14 cellular contexts compared by ENCODE assay signal in the genomic region with DNA sequence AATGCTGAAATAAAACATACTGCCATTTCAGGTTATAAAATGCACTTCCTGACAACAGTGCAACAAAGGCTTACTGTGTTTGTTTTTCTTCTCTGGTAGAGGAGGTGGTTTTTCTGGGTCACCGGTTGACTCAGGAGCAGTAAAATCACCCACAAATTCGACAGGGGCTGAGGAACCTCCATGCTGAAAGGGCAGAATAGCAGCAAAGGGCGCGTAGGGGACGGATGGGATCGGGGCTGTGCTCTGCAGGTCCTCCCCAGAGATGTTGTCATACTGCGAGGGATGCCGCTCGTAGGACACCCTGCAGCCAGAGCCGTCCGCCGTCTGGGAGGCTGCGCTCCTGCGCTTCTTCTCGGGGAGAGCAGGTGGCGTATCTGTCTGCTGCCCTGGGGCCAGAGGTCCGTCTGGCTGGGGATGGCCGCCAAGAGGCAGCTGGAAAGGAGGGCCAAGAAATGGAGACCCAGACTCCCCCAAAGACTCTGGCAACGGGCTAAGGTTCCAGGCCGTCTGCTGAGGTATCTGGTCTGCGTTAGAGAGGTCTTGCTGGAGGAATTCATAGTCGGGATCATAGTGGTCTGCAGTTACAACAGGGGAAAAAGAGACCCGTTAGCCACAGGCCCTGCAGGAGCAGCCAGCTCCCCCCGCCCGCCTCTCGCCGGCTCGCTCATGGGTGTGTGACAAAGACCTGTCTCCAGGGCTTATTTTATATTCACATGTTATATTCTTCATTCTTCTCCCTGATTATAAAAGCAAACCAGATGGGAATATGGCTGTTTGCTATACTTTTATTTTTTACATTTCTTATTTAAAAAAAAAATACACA.
DNase-seq lines count a peak whose midpoint lies in the region; ATAC-seq, FAIRE-seq and TF ChIP-seq lines count a peak whose summit lies in the region.
"Had no signal": no experiment of that assay in that cellular context is flagged by ENCODE, and none has a peak within 500 bp of the region (broad histone marks: within the 10 kb centered on the region; RNA-seq: fewer than 3 reads in every experiment).

No MANE protein-coding gene starts in this region.

- H3K27ac ChIP-seq in right lobe of liver (peak overlapping the region in 2 of 3 donors; percentile 38 to 87), HepG2 (ENCODE audit: extremely low read length, insufficient read depth, low read length) (no peak overlapping the region)

- no peaks in the 10 kb centered on the region for H3K79me2 ChIP-seq in HepG2 (ENCODE audit: insufficient read depth, low read length)

- H3K27me3 Mint-ChIP-seq in WTC11 (ENCODE audit: low read depth) = no peaks in the 10 kb centered on the region
- no peaks in the 10 kb centered on the region for H3K27me3 Mint-ChIP-seq in memory B cell
- H3K27me3 Mint-ChIP-seq: activated naive CD8-positive, alpha-beta T cell had no signal

- TF ChIP-seq POLR2A in right lobe of liver (IDR thresholded peaks at IDR 0.05) (no peak), HepG2 (IDR thresholded peaks at IDR 0.05; ENCODE audit: insufficient read depth in 1 of 2, low read depth in 2 of 2, low read length in 2 of 2) (no peak)

- TF ChIP-seq EP300 in HepG2 (IDR thresholded peaks at IDR 0.05; ENCODE audit: low read depth in 2 of 2, low read length in 2 of 2) (no peak), HepG2 (CRISPR knock-in tag; IDR thresholded peaks at IDR 0.05; ENCODE audit: borderline replicate concordance) (no peak)

- FAIRE-seq in HepG2 (lab: Jason Lieb, UNC) = no peak
- FAIRE-seq: keratinocyte had no signal

- H3K4me3 ChIP-seq in right lobe of liver (no peak overlapping the region), HepG2 (replicated peaks in 1 of 3; ENCODE audit: insufficient read depth in 1 of 3, low read depth in 2 of 3, low read length in 3 of 3) (no peak overlapping the region)
- H3K4me3 ChIP-seq: coronary artery had no signal

- no peak overlapping the region; the same call in 1 of the 2 replicates for H3K27ac Mint-ChIP-seq in WTC11
- peak overlapping the region; percentile 79 for H3K27ac Mint-ChIP-seq in memory B cell
- H3K27ac Mint-ChIP-seq: activated naive CD8-positive, alpha-beta T cell had no signal

- H3K4me1 Mint-ChIP-seq in WTC11 = peaks cover 25% of the 10 kb centered on the region
- peaks cover 43% of the 10 kb centered on the region for H3K4me1 Mint-ChIP-seq in memory B cell

- intact Hi-C loops in right lobe of liver (cut with DNase I) (no loop called here), HepG2 (cut with micrococcal nuclease; ENCODE audit: unreplicated experiment) (no loop called here)

- H3K27me3 ChIP-seq in right lobe of liver = no peaks in the 10 kb centered on the region
- H3K27me3 ChIP-seq in HepG2 (ENCODE audit: control insufficient read depth in 1 of 2, insufficient read depth in 2 of 2, low read length in 2 of 2) = no peaks in the 10 kb centered on the region

- in situ Hi-C loops in HepG2 (cut with HindIII; ENCODE audit: extremely low pct_ligation_motif_present, low pct_unique_long_range_greater_than_20kb) = no loop called here

- H3K36me3 Mint-ChIP-seq in WTC11 = peaks cover 24% of the 10 kb centered on the region
- H3K36me3 Mint-ChIP-seq in memory B cell = peaks cover 33% of the 10 kb centered on the region

- WGBS in right lobe of liver (ENCODE audit: insufficient coverage, low coverage, low lambda C conversion rate, missing lambda C conversion rate) = 93% methylated on average over 18 of the region's 28 CpGs
- WGBS in HepG2 (ENCODE audit: low lambda C conversion rate) = 95% methylated on average over 17 of the region's 28 CpGs

- H4K20me1 ChIP-seq in HepG2 (ENCODE audit: insufficient read depth, low read length) = no peaks in the 10 kb centered on the region

- BruUV-seq in HepG2 (replicated peaks; lab: Mats Ljungman, UMichigan) = no TSS peak

- POLR2A ChIA-PET in HepG2 (lab: Yijun Ruan, JAX) (no interaction called here), WTC11 (lab: Charles Lee) (no interaction called here)

- no peak overlapping the region for H2AFZ ChIP-seq in HepG2 (ENCODE audit: low read length)

- no peak overlapping the region for H3K4me2 ChIP-seq in HepG2 (ENCODE audit: low read depth, low read length)

- no peaks in the 10 kb centered on the region for H3K9me3 ChIP-seq in right lobe of liver
- H3K9me3 ChIP-seq in HepG2 (ENCODE audit: low read length) = no peaks in the 10 kb centered on the region

- no peak overlapping the region for H3K9ac ChIP-seq in HepG2 (ENCODE audit: insufficient read depth, low read depth, low read length)

- TF ChIP-seq CTCF in right lobe of liver (IDR thresholded peaks at IDR 0.05) = no peak
- no peak for TF ChIP-seq CTCF in HepG2 (CRISPR knock-in tag; IDR thresholded peaks at IDR 0.05)
- no peak for TF ChIP-seq CTCF in WTC11 (IDR thresholded peaks at IDR 0.05)

- no peak for ATAC-seq in right lobe of liver
- ATAC-seq in HepG2 = no peak
- ATAC-seq in WTC11 = peak; percentile 43
- no peak for ATAC-seq in memory B cell (ENCODE audit: low read depth)

- no peak for TF ChIP-seq RAD21 in HepG2 (CRISPR knock-in tag; IDR thresholded peaks at IDR 0.05)

- CTCF ChIA-PET in HepG2 (lab: Yijun Ruan, JAX; ENCODE audit: low intra/inter-chr PET ratio, low total read pairs) (no interaction called here), WTC11 (lab: Charles Lee) (interaction anchor here (0.5 kb wide), 1 partner anchor 113 kb away, joined by 3 read pairs; no protein-coding TSS in a partner anchor)

- no peaks in the 10 kb centered on the region for H3K9me3 Mint-ChIP-seq in WTC11
- no peaks in the 10 kb centered on the region for H3K9me3 Mint-ChIP-seq in memory B cell

- peaks cover 0 to 29% (median 2%) of the 10 kb centered on the region in 4 donors for H3K4me1 ChIP-seq in right lobe of liver
- H3K4me1 ChIP-seq in HepG2 (ENCODE audit: insufficient read depth, low read length) = no peaks in the 10 kb centered on the region

- H3K36me3 ChIP-seq in right lobe of liver (peaks cover 0 to 12% (median 1%) of the 10 kb centered on the region in 4 donors), HepG2 (replicated peaks in 1 of 2; ENCODE audit: control insufficient read depth in 1 of 2, insufficient read depth in 2 of 2, low read length in 2 of 2) (peaks cover 9 to 47% of the 10 kb centered on the region in 2 experiments; a peak in 4 of 5 replicates)

- H3K4me3 Mint-ChIP-seq in WTC11 (no peak overlapping the region), memory B cell (no peak overlapping the region)
- H3K4me3 Mint-ChIP-seq: activated naive CD8-positive, alpha-beta T cell had no signal

- DNase-seq in right lobe of liver (no peak), HepG2 (ENCODE audit: low spot score) (no peak), WTC11 (ENCODE audit: low spot score) (no peak), memory B cell (ENCODE audit: low spot score in 2 of 2) (no peak), ureter (ENCODE audit: low spot score) (no peak), anterior cingulate cortex (lab: John Stamatoyannopoulos, UW) (no peak), NCI-H226 (no peak), germinal center (ENCODE audit: low spot score) (no peak)
- DNase-seq: activated CD4-positive, CD25-positive, alpha-beta regulatory T cell treated with anti-CD3 and anti-CD28 coated beads, Interleukin-2, amount 50 U/mL, for 72 hours; NCI-H446 treated with DMSO at 0.1 percent for 48 hours; SHP77 treated with DMSO at 0.1 percent for 48 hours had no signal

TF ChIP-seq in HepG2, 621 proteins besides CTCF, POLR2A, EP300 and RAD21 (continues in another document):
- TF ChIP-seq ZNF24 (IDR thresholded peaks at IDR 0.05) = no peak

TF ChIP-seq in WTC11, 78 proteins besides CTCF, POLR2A, EP300 and RAD21:
- no peak for TF ChIP-seq ZNF425 (CRISPR knock-in tag; conservative IDR thresholded peaks at IDR 0.05)
- no peak for TF ChIP-seq USF1 (CRISPR knock-in tag; IDR thresholded peaks at IDR 0.05)
- TF ChIP-seq ZNF121 (CRISPR knock-in tag; IDR thresholded peaks at IDR 0.05) = no peak
- TF ChIP-seq CREB1 (CRISPR knock-in tag; IDR thresholded peaks at IDR 0.05) = no peak
- no peak for TF ChIP-seq ZNF138 (CRISPR knock-in tag; conservative IDR thresholded peaks at IDR 0.05)
- TF ChIP-seq, protein P1, sequence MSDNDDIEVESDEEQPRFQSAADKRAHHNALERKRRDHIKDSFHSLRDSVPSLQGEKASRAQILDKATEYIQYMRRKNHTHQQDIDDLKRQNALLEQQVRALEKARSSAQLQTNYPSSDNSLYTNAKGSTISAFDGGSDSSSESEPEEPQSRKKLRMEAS (CRISPR knock-in tag; IDR thresholded peaks at IDR 0.05) = no peak
